1 cellular context compared by ENCODE assay signal in genomic region chr1:200659269-200659668, GRCh38.
TF ChIP-seq lines count a peak whose summit lies in the region.

No MANE protein-coding gene starts in this region.

TF ChIP-seq in IMR-90, 13 proteins besides CTCF, POLR2A, EP300 and RAD21:
- TF ChIP-seq MAFK (IDR thresholded peaks at IDR 0.05; ENCODE audit: low read depth, low read length) (no peak), BHLHE40 (IDR thresholded peaks at IDR 0.05; ENCODE audit: low read depth, low read length) (no peak), MXI1 (IDR thresholded peaks at IDR 0.05; ENCODE audit: borderline replicate concordance, low read depth, low read length) (no peak), MAZ (IDR thresholded peaks at IDR 0.05; ENCODE audit: borderline replicate concordance, low read depth, low read length) (peak; percentile 55; the same call in 1 of the 2 replicates), RCOR1 (IDR thresholded peaks at IDR 0.05; ENCODE audit: insufficient replicate concordance, low read length) (no peak)
